In the genomic region with DNA sequence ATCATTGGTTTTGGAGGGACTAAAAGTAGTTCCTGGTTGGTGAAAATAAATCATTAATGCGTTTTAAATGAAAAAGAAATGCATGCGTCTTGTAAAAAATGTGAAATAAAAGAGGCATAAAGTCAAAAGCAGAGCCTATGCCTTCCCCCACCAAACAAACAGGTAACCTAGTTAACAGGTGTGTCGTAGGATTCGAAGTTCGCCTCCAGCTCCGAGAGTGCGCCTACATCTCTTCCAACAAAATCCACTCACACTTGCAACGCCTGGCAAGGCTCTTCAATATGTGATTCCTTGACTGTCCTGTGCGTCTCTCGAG, we compare ENCODE assay signal across 8 cellular contexts. TPM values are rescaled to one million over a fixed set of nuclear protein-coding genes. Genes with fewer than 3 reads are reported as not detected.
A peak's percentile ranks its signal among the peaks of the same experiment; 100 is the strongest.
DNase-seq lines count a peak whose midpoint lies in the region; ATAC-seq and TF ChIP-seq lines count a peak whose summit lies in the region.

No MANE protein-coding gene starts in this region.

- H3K36me3 ChIP-seq in gastroesophageal sphincter, result peaks cover 0 to 18% of the 10 kb centered on the region in 2 donors

- no peak for TF ChIP-seq POLR2A in gastroesophageal sphincter (IDR thresholded peaks at IDR 0.05)

- TF ChIP-seq CTCF in VCaP (conservative IDR thresholded peaks at IDR 0.05), result no peak
- no peak for TF ChIP-seq CTCF in gastroesophageal sphincter (IDR thresholded peaks at IDR 0.05)

- peaks cover 0 to 71% (median 21%) of the 10 kb centered on the region in 3 donors for H3K4me1 ChIP-seq in gastroesophageal sphincter

- no peak for TF ChIP-seq EP300 in gastroesophageal sphincter (IDR thresholded peaks at IDR 0.05)

- WGBS in gastroesophageal sphincter (ENCODE audit: low coverage in 1 of 2), 2 donors, result 4 to 5% methylated on average over 10 of the region's 10 CpGs

- no peaks in the 10 kb centered on the region for H3K27me3 ChIP-seq in gastroesophageal sphincter

- ATAC-seq in gastroesophageal sphincter, result peak; percentile 42
- no peak for ATAC-seq in GM19397 (IDR thresholded peaks at IDR 0.05; ENCODE audit: unreplicated experiment)
- ATAC-seq in GM21447 (IDR thresholded peaks at IDR 0.05; ENCODE audit: unreplicated experiment), result no peak
- no peak for ATAC-seq in activated CD4-positive, CD25-positive, alpha-beta regulatory T cell treated with anti-CD3 and anti-CD28 coated beads, Interleukin-2, amount 50 U/mL, for 24 hours

- DNase-seq in NCI-H1105 treated with DMSO at 0.1 percent for 48 hours (lab: John Stamatoyannopoulos, UW), result peak; percentile 65
- no peak for DNase-seq in NCI-H1105 (lab: John Stamatoyannopoulos, UW)

- H3K27ac ChIP-seq in VCaP, result peak overlapping the region; percentile 98
- H3K27ac ChIP-seq in gastroesophageal sphincter, result peak overlapping the region; percentile 75 to 99 (median 98)
- peak overlapping the region in 20 of 21 experiments; percentile 85 to 99 (median 95) for H3K27ac ChIP-seq in skin epidermis

- H3K4me3 ChIP-seq in gastroesophageal sphincter (peak overlapping the region; percentile 48 to 94), skin epidermis (peak overlapping the region; percentile 56 to 90 (median 70))

- no peaks in the 10 kb centered on the region for H3K9me3 ChIP-seq in gastroesophageal sphincter

RNA-seq across cellular contexts. Expression of a gene that starts 0.7 kb away (rescaled TPM):
- 100 to 1,000 TPM; 132 to 170 (median 137) TPM for total RNA-seq in gastroesophageal sphincter
